15 cellular contexts compared by ENCODE assay signal in the genomic region with DNA sequence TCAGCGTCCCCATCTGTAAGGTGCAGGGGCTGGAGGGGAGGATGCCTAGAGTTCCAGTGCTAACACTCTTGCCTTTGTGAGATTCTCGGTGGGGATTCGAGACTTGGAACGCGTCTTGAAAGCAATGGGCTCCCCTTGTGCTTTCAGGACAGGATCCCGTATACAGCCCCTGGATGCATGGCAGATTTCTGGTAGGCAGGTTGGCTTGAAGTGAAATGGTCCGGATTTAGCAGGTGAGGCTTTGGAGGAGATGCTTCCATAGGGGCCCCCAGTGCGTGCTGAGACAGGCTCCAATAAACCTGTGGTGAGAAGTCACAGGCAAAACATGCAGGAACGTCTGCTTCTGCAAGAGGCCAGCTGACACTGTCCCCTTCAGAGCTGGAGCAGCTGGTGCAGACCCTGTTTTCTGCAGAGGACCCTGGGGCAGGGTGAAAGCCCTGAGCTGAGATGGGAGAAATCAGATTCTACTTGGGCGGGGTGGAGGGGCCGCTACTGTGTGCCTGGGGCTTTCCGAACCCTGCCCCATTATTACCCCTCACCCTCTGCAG.
"Had no signal": no experiment of that assay in that cellular context is flagged by ENCODE, and none has a peak within 500 bp of the region (broad histone marks: within the 10 kb centered on the region; RNA-seq: fewer than 3 reads in every experiment).

No MANE protein-coding gene starts in this region.

- H3K4me3 ChIP-seq: dorsolateral prefrontal cortex, hepatocyte, left lung had no signal

- H3K27ac ChIP-seq: dorsolateral prefrontal cortex, hepatocyte, left lung had no signal

- FAIRE-seq: astrocyte, endometrium, keratinocyte, TTC549 had no signal

- ATAC-seq: left lung; naive thymus-derived CD8-positive, alpha-beta T cell; right cardiac atrium had no signal

- H3K4me1 ChIP-seq: left lung had no signal

- H3K36me3 ChIP-seq: left lung had no signal

- DNase-seq: activated B cell treated with CpG ODN at 0.5 μM for 24 hours; activated CD4-positive, alpha-beta T cell treated with anti-CD3 and anti-CD28 coated beads, Interleukin-2, amount 10 ng/mL, durations not matched to agents 24 days and 14 days; activated naive CD4-positive, alpha-beta T cell treated with anti-CD3 and anti-CD28 coated beads, Interleukin-2, amount 50 U/mL, for 16 hours; activated T-cell treated with anti-CD3 and anti-CD28 coated beads, Interleukin-2, amount 50 U/mL, for 1 hour; left lung; nucleus accumbens; right cardiac atrium; SW 1271 had no signal

- H3K9me3 ChIP-seq: left lung had no signal
